ENCODE assay signal across 34 cellular contexts in genomic region chr1:11629184-11629583, GRCh38.
"Had no signal": no experiment of that assay in that cellular context is flagged by ENCODE, and none has a peak within 500 bp of the region (broad histone marks: within the 10 kb centered on the region; RNA-seq: fewer than 3 reads in every experiment).

No MANE protein-coding gene starts in this region.

- H3K9me3 ChIP-seq: adrenal gland, body of pancreas, colonic mucosa, esophagus squamous epithelium, heart left ventricle had no signal

- H3K27me3 ChIP-seq: body of pancreas, colonic mucosa had no signal

- H3K36me3 Mint-ChIP-seq: activated naive CD8-positive, alpha-beta T cell treated with anti-CD3 and anti-CD28 coated beads for 36 hours had no signal

- H3K4me1 ChIP-seq: adrenal gland, body of pancreas, colonic mucosa, esophagus squamous epithelium, heart left ventricle had no signal

- H3K27ac ChIP-seq: adrenal gland, body of pancreas, colonic mucosa, epithelial cell of prostate, esophagus squamous epithelium, heart left ventricle, WERI-Rb-1 had no signal

- H3K27ac Mint-ChIP-seq: activated B cell treated with CpG ODN at 0.5 μM for 24 hours; activated CD8-positive, alpha-beta T cell treated with anti-CD3 and anti-CD28 coated beads for 36 hours; activated naive CD8-positive, alpha-beta T cell treated with anti-CD3 and anti-CD28 coated beads, Interleukin-2, amount 50 U/mL, for 24 hours; activated T-helper 17 cell treated with anti-CD3 and anti-CD28 coated beads, Interleukin-2, amount 50 U/mL, for 72 hours; T-helper 17 cell; T-helper 2 cell treated with Interferon-gamma antibody and Interleukin-4, amounts not matched to agents 5 μg/mL and 100 μg/mL, for 36 hours had no signal

- FAIRE-seq: endometrium, endothelial cell of umbilical vein, frontal cortex had no signal

- H3K4me3 ChIP-seq: adrenal gland, body of pancreas, colonic mucosa, esophagus squamous epithelium, heart left ventricle had no signal

- H3K9me3 Mint-ChIP-seq: activated B cell treated with CpG ODN at 0.5 μM for 24 hours; activated CD8-positive, alpha-beta T cell treated with anti-CD3 and anti-CD28 coated beads for 36 hours; activated naive CD8-positive, alpha-beta T cell treated with anti-CD3 and anti-CD28 coated beads for 36 hours; activated naive CD8-positive, alpha-beta T cell treated with anti-CD3 and anti-CD28 coated beads, Interleukin-2, amount 50 U/mL, for 24 hours; activated T-cell treated with anti-CD3 and anti-CD28 coated beads, Interleukin-2, amount 50 U/mL, for 4 hours; activated T-helper 17 cell treated with anti-CD3 and anti-CD28 coated beads, Interleukin-2, amount 50 U/mL, for 72 hours; T-helper 2 cell treated with Interferon-gamma antibody and Interleukin-4, amounts not matched to agents 5 μg/mL and 100 μg/mL, for 36 hours had no signal

- H3K36me3 ChIP-seq: adrenal gland, colonic mucosa, esophagus squamous epithelium, heart left ventricle, WERI-Rb-1 had no signal

- ATAC-seq: activated CD4-positive, CD25-positive, alpha-beta regulatory T cell treated with anti-CD3 and anti-CD28 coated beads, Interleukin-2, amount 50 U/mL, for 24 hours; activated CD8-positive, alpha-beta T cell treated with anti-CD3 and anti-CD28 coated beads for 36 hours; activated naive CD8-positive, alpha-beta T cell treated with anti-CD3 and anti-CD28 coated beads, Interleukin-2, amount 50 U/mL, for 24 hours; activated T-cell treated with anti-CD3 and anti-CD28 coated beads, Interleukin-2, amount 50 U/mL, for 4 hours; activated T-helper 17 cell treated with anti-CD3 and anti-CD28 coated beads, Interleukin-2, amount 50 U/mL, for 72 hours; body of pancreas; heart left ventricle; T-helper 17 cell had no signal

- DNase-seq: activated B cell treated with CpG ODN at 0.5 μM for 24 hours; activated CD4-positive, alpha-beta T cell treated with anti-CD3 and anti-CD28 coated beads for 48 hours; activated CD4-positive, alpha-beta T cell treated with anti-CD3 and anti-CD28 coated beads, Interleukin-2, amount 50 U/mL, for 1 hour; activated CD4-positive, alpha-beta T cell treated with anti-CD3 and anti-CD28 coated beads, Interleukin-2, amount 50 U/mL, for 48 hours; activated CD8-positive, alpha-beta memory T cell treated with anti-CD3 and anti-CD28 coated beads for 24 hours; activated CD8-positive, alpha-beta T cell treated with anti-CD3 and anti-CD28 coated beads for 36 hours; activated effector memory CD4-positive, alpha-beta T cell treated with Interleukin-2 at 50 U/mL for 16 hours; activated gamma-delta T cell treated with Interleukin-2 at 50 U/mL for 16 hours; activated naive CD4-positive, alpha-beta T cell treated with anti-CD3 and anti-CD28 coated beads, Interleukin-2, amount 50 U/mL, for 16 hours; activated naive CD4-positive, alpha-beta T cell treated with Interleukin-2 at 50 U/mL for 16 hours; activated naive CD8-positive, alpha-beta T cell treated with anti-CD3 and anti-CD28 coated beads for 36 hours; activated naive CD8-positive, alpha-beta T cell treated with anti-CD3 and anti-CD28 coated beads, Interleukin-2, amount 50 U/mL, for 24 hours; activated T-cell treated with anti-CD3 and anti-CD28 coated beads, Interleukin-2, amount 50 U/mL, for 4 hours; adrenal gland; amygdala; aorta; body of pancreas; central memory CD4-positive, alpha-beta T cell; cerebellar nuclear complex; colonic mucosa; effector CD8-positive, alpha-beta T cell; esophagus squamous epithelium; heart left ventricle; T-helper 1 cell; T-helper 17 cell; T1000; WERI-Rb-1 had no signal
